In genomic region chr17:59842901-59843652, GRCh38 we compare ENCODE assay signal across 8 cellular contexts. TPM values are rescaled to one million over a fixed set of nuclear protein-coding genes. Genes with fewer than 3 reads are reported as not detected.
DNase-seq lines count a peak whose midpoint lies in the region; ATAC-seq and TF ChIP-seq lines count a peak whose summit lies in the region.

No MANE protein-coding gene starts in this region.

- no peak overlapping the region for H3K4me2 ChIP-seq in IMR-90 (ENCODE audit: low read depth, low read length)

- H3K79me1 ChIP-seq in IMR-90 (ENCODE audit: low read depth in 1 of 2, low read length in 2 of 2), result peaks cover 0 to 6% of the 10 kb centered on the region in 2 experiments; a peak in 1 of 4 replicates

- H3K4ac ChIP-seq in IMR-90 (ENCODE audit: low read depth, low read length), result peak overlapping the region; percentile 64

- POLR2A ChIA-PET in IMR-90 (lab: Charles Lee; ENCODE audit: unreplicated experiment), result interaction anchor here (0.5 to 2.2 kb wide), 14 partner anchors 11 to 496 kb away, joined by 3 to 28 read pairs (median 4); no protein-coding TSS in a partner anchor

- no peak overlapping the region for H4K91ac ChIP-seq in IMR-90 (ENCODE audit: insufficient read depth, low read depth, low read length)

- 0 out of 2 replicates have a peak overlapping the region, but pooled peaks have one; percentile 1 for H2BK120ac ChIP-seq in IMR-90 (ENCODE audit: low read depth, low read length)

- no peak overlapping the region for H3K18ac ChIP-seq in IMR-90 (ENCODE audit: low read depth, low read length)

- dilution Hi-C loops in IMR-90 (cut with HindIII; ENCODE audit: low sequenced_read_pairs, unreplicated experiment), result no loop called here

- in situ Hi-C loops in IMR-90 (cut with MboI; ENCODE audit: low sequenced_read_pairs), result no loop called here

- H2BK5ac ChIP-seq in IMR-90 (ENCODE audit: low read depth, low read length, poor library complexity, severe bottlenecking), result peak overlapping the region; percentile 76

- peak; percentile 4; the same call in 1 of the 2 replicates for TF ChIP-seq RAD21 in IMR-90 (IDR thresholded peaks at IDR 0.05; ENCODE audit: low read length)

- peak overlapping the region; percentile 11 for H3K27ac ChIP-seq in IMR-90 (ENCODE audit: insufficient read depth, low read length)
- peak overlapping the region in 20 of 21 experiments; percentile 24 to 100 (median 97) for H3K27ac ChIP-seq in skin epidermis

- peak overlapping the region; percentile 13; the same call in 1 of the 2 replicates for H3K56ac ChIP-seq in IMR-90 (ENCODE audit: extremely low read depth, insufficient read depth, low read length)

- H2AFZ ChIP-seq in IMR-90 (replicated peaks; ENCODE audit: low read length, poor library complexity), result peak overlapping the region; percentile 9

- H3K9me3 ChIP-seq in IMR-90 (ENCODE audit: control insufficient read depth, insufficient read depth, low read length), result no peaks in the 10 kb centered on the region

- no peak overlapping the region for H2BK15ac ChIP-seq in IMR-90 (ENCODE audit: low read depth, low read length)

- no TSS peak for BruUV-seq in IMR-90 (replicated peaks; lab: Mats Ljungman, UMichigan)

- H3K27me3 ChIP-seq in IMR-90 (ENCODE audit: control insufficient read depth, insufficient read depth, low read length), result no peaks in the 10 kb centered on the region

- no peak overlapping the region for H4K5ac ChIP-seq in IMR-90 (ENCODE audit: low read depth, low read length)

- H3K14ac ChIP-seq in IMR-90 (replicated peaks; ENCODE audit: low read depth, low read length), result peak overlapping the region; percentile 35

- peaks cover 14% of the 10 kb centered on the region for H3K4me1 ChIP-seq in IMR-90 (ENCODE audit: control insufficient read depth, insufficient read depth, low read length)

- TF ChIP-seq CTCF in IMR-90 (conservative IDR thresholded peaks at IDR 0.05; ENCODE audit: low read depth, low read length), result no peak

- H2AK5ac ChIP-seq in IMR-90 (ENCODE audit: low read depth, low read length), result no peak overlapping the region

- peaks cover 50% of the 10 kb centered on the region; the same call in 1 of the 2 replicates for H4K20me1 ChIP-seq in IMR-90 (ENCODE audit: insufficient read depth, low read length)

- intact Hi-C loops in IMR-90 (cut with micrococcal nuclease), result loop anchor here (1.0 to 5.0 kb wide), 2 partner anchors 90 to 136 kb away; partner anchors contain the start of genes PTRH2 and VMP1

- peaks cover 33% of the 10 kb centered on the region for H3K36me3 ChIP-seq in IMR-90 (ENCODE audit: control insufficient read depth, insufficient read depth, low read length)

- H3K9ac ChIP-seq in IMR-90 (ENCODE audit: low read depth, low read length), result 0 out of 2 replicates have a peak overlapping the region, but pooled peaks have one; percentile 29

- peak; percentile 91 for TF ChIP-seq POLR2A in IMR-90 (IDR thresholded peaks at IDR 0.05; ENCODE audit: low read depth, low read length)

- peak overlapping the region; percentile 46 for H3K23ac ChIP-seq in IMR-90 (ENCODE audit: low read depth, low read length)

- no peak overlapping the region for H2BK20ac ChIP-seq in IMR-90 (ENCODE audit: low read depth, low read length)

- peak; percentile 48 for DNase-seq in NK-92 treated with Interleukin-12 subunit alpha and Interleukin-12 subunit beta, amount 100 ng/mL, for 24 hours (lab: John Stamatoyannopoulos, UW)
- DNase-seq in NK-92 (lab: John Stamatoyannopoulos, UW; ENCODE audit: unreplicated experiment) (no peak), IMR-90 (peak; percentile 97), fibroblast of peridontal ligament (ENCODE audit: extremely low read depth) (peak; percentile 97), OCI-M2 (lab: John Stamatoyannopoulos, UW; ENCODE audit: unreplicated experiment) (no peak), hypothalamus (lab: John Stamatoyannopoulos, UW) (no peak)
- peak; percentile 88 for DNase-seq in activated CD8-positive, alpha-beta memory T cell treated with anti-CD3 and anti-CD28 coated beads, Interleukin-2, amount 50 U/mL, for 48 hours

- WGBS in IMR-90 (ENCODE audit: extremely low coverage in 2 of 2, insufficient read length in 1 of 2), 2 experiments, result no CpG with 5 or more reads among the region's 13 CpGs

- ATAC-seq in IMR-90 (ENCODE audit: low read depth), result peak; percentile 38

- H3K9me1 ChIP-seq in IMR-90 (ENCODE audit: insufficient read depth, low read length), result peaks cover 11% of the 10 kb centered on the region

- H3K4me3 ChIP-seq in IMR-90 (ENCODE audit: insufficient read depth, low read depth, low read length) (no peak overlapping the region), skin epidermis (peak overlapping the region in 3 of 7 experiments; percentile 3 to 86 (median 53))

- CTCF ChIA-PET in IMR-90 (lab: Yijun Ruan, JAX), result no interaction called here

- H4K8ac ChIP-seq in IMR-90 (ENCODE audit: low read depth in 2 of 2, low read length in 2 of 2), result peak overlapping the region in 1 of 2 experiments; percentile 11; a peak in 1 of 4 replicates

- peak overlapping the region; percentile 49 for H2AK9ac ChIP-seq in IMR-90 (replicated peaks; ENCODE audit: low read depth, low read length, poor library complexity)

TF ChIP-seq in IMR-90, 13 proteins besides CTCF, POLR2A, EP300 and RAD21:
- TF ChIP-seq RCOR1 (IDR thresholded peaks at IDR 0.05; ENCODE audit: insufficient replicate concordance, low read length), result no peak
- TF ChIP-seq SMC3 (IDR thresholded peaks at IDR 0.05; ENCODE audit: low read depth, low read length), result peak; percentile 11; the same call in 1 of the 2 replicates
- TF ChIP-seq NFE2L2 (IDR thresholded peaks at IDR 0.05; ENCODE audit: low read depth, low read length), result peak; percentile 54; the same call in 1 of the 2 replicates
- no peak for TF ChIP-seq ELK1 (IDR thresholded peaks at IDR 0.05; ENCODE audit: borderline replicate concordance, low read depth, low read length)
- TF ChIP-seq MXI1 (IDR thresholded peaks at IDR 0.05; ENCODE audit: borderline replicate concordance, low read depth, low read length), result 0 out of 2 replicates have a peak, but pooled peaks have one; percentile 20
- TF ChIP-seq RFX5 (IDR thresholded peaks at IDR 0.05; ENCODE audit: low read depth, low read length), result no peak
- TF ChIP-seq CEBPB (IDR thresholded peaks at IDR 0.05; ENCODE audit: low read depth, low read length), result no peak
- no peak; the same call in 1 of the 2 replicates for TF ChIP-seq BHLHE40 (IDR thresholded peaks at IDR 0.05; ENCODE audit: low read depth, low read length)
- no peak; the same call in 1 of the 2 replicates for TF ChIP-seq CHD1 (IDR thresholded peaks at IDR 0.05; ENCODE audit: low read depth, low read length)
- peak; percentile 73 for TF ChIP-seq FOS (IDR thresholded peaks at IDR 0.05; ENCODE audit: low read depth, low read length)
- TF ChIP-seq MAZ (IDR thresholded peaks at IDR 0.05; ENCODE audit: borderline replicate concordance, low read depth, low read length), result peak; percentile 58; the same call in 1 of the 2 replicates
- TF ChIP-seq MAFK (IDR thresholded peaks at IDR 0.05; ENCODE audit: low read depth, low read length), result no peak
- TF ChIP-seq USF2 (IDR thresholded peaks at IDR 0.05; ENCODE audit: low read depth, low read length), result no peak
TF ChIP-seq in IMR-90: peak in this region for 5.

RNA-seq across cellular contexts. Expression of gene TUBD1, which starts 49.7 kb away (rescaled TPM):
- 4.4 and 4.7 TPM in 2 replicates for total RNA-seq in IMR-90 (2012; rRNA removed)
- polyA plus RNA-seq in IMR-90 (2012; rRNA removed), result 2.2 TPM in 2 replicates
- 0.58 and 1.1 TPM in 2 replicates for polyA plus RNA-seq in IMR-90 (2012; cell fraction: cytosol; rRNA removed)
- polyA plus RNA-seq in IMR-90 (2012; cell fraction: nucleus; rRNA removed; ENCODE audit: low replicate concordance), result 0.90 and 3.7 TPM in 2 replicates

RNA-seq across cellular contexts. Expression of gene RPS6KB1, which starts 49.8 kb away (rescaled TPM):
- 18.9 and 20.3 TPM in 2 replicates for total RNA-seq in IMR-90 (2012; rRNA removed)
- 9.7 and 11.7 TPM in 2 replicates for polyA plus RNA-seq in IMR-90 (2012; rRNA removed)
- polyA plus RNA-seq in IMR-90 (2012; cell fraction: cytosol; rRNA removed), result 1.5 and 1.8 TPM in 2 replicates
- polyA plus RNA-seq in IMR-90 (2012; cell fraction: nucleus; rRNA removed; ENCODE audit: low replicate concordance), result 1.9 and 12.3 TPM in 2 replicates

Comparison
In these comparisons a context has a peak if more than half of its experiments do, and no peak if none do; other contexts are left out.
1. DNase-seq: peak in NK-92 treated with Interleukin-12 subunit alpha and Interleukin-12 subunit beta, amount 100 ng/mL, for 24 hours (single experiment), IMR-90 (single experiment), activated CD8-positive, alpha-beta memory T cell treated with anti-CD3 and anti-CD28 coated beads, Interleukin-2, amount 50 U/mL, for 48 hours (single experiment) and fibroblast of peridontal ligament (single experiment); none in NK-92 (single experiment), OCI-M2 (single experiment) and hypothalamus (0 of 51).